1 cellular context compared by ENCODE assay signal in genomic region chr1:8863138-8863537, GRCh38.
TF ChIP-seq lines count a peak whose summit lies in the region.

No MANE protein-coding gene starts in this region.

TF ChIP-seq in K562, 482 proteins besides CTCF, POLR2A, EP300 and RAD21 (continued from another document):
- no peak for TF ChIP-seq TSHZ1 (CRISPR knock-in tag; IDR thresholded peaks at IDR 0.05)
TF ChIP-seq in K562: peak in this region for 4.
